In the genomic region with DNA sequence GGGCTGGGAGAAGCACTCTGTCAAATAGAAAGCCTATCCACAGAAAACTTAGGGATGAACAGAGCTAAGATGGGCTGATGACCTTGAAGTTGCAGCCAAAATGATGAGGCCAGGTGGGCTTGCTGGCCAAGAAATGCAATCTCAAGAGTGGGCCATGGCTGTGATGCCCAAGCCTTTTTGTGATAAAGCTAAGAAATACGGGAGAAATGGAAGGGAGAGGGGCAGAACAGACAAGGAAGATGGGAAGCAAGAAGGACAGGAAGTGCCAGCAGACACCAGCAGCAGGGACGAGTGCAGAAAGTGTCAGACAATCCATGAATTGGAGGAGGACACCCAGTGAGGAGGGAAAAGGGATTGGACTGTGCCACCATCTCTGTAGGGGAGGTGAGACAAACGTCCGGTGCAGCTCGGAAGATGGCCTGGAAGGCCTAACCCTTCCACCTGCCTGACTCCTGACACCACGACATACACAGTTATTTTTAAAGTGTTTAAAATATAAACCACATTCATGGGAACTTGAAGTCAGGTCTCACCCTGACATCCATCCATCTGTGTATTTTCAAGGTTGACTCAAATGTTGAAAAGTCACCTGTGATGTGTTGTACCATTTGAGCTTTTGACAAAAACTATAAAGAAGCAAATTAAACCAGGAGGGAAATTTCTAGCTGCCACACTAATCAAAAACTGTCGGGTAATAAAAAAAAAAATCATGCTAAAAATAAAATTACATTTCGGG, we compare ENCODE assay signal across 15 cellular contexts.
A peak's percentile ranks its signal among the peaks of the same experiment; 100 is the strongest.
DNase-seq lines count a peak whose midpoint lies in the region; ATAC-seq, FAIRE-seq and TF ChIP-seq lines count a peak whose summit lies in the region.
"Had no signal": no experiment of that assay in that cellular context is flagged by ENCODE, and none has a peak within 500 bp of the region (broad histone marks: within the 10 kb centered on the region; RNA-seq: fewer than 3 reads in every experiment).

No MANE protein-coding gene starts in this region.

- H3K27ac Mint-ChIP-seq in T-cell: peak overlapping the region; percentile 93 to 99
- H3K27ac Mint-ChIP-seq in stimulated activated naive B cell treated with anti-CD40 and anti-IgM and Interleukin-4, amounts not matched to agents 10 μg/mL and 1 μg/mL and 100 μg/mL, for 72 hours: peak overlapping the region; percentile 38
- H3K27ac Mint-ChIP-seq: mesothelial cell of epicardium had no signal

- H3K9me3 Mint-ChIP-seq in T-cell: peaks cover 0 to 9% (median 4%) of the 10 kb centered on the region in 3 donors
- peaks cover 6 to 9% of the 10 kb centered on the region in 2 donors for H3K9me3 Mint-ChIP-seq in stimulated activated naive B cell treated with anti-CD40 and anti-IgM and Interleukin-4, amounts not matched to agents 10 μg/mL and 1 μg/mL and 100 μg/mL, for 72 hours

- no peaks in the 10 kb centered on the region for H3K27me3 ChIP-seq in bronchial epithelial cell (ENCODE audit: control insufficient read depth, insufficient read depth, low read length)
- H3K27me3 ChIP-seq: gastrocnemius medialis, pancreas had no signal

- peak; percentile 60 for FAIRE-seq in bronchial epithelial cell (lab: Jason Lieb, UNC)
- FAIRE-seq: pancreas had no signal

- peaks cover 32% of the 10 kb centered on the region for H3K36me3 Mint-ChIP-seq in T-cell
- peaks cover 43 to 67% of the 10 kb centered on the region in 2 donors for H3K36me3 Mint-ChIP-seq in stimulated activated naive B cell treated with anti-CD40 and anti-IgM and Interleukin-4, amounts not matched to agents 10 μg/mL and 1 μg/mL and 100 μg/mL, for 72 hours

- H3K4me3 Mint-ChIP-seq in T-cell: peak overlapping the region in 2 of 3 donors; percentile 25 to 85
- H3K4me3 Mint-ChIP-seq in stimulated activated naive B cell treated with anti-CD40 and anti-IgM and Interleukin-4, amounts not matched to agents 10 μg/mL and 1 μg/mL and 100 μg/mL, for 72 hours: peak overlapping the region; percentile 3 to 5
- H3K4me3 Mint-ChIP-seq: mesothelial cell of epicardium had no signal

- no peak overlapping the region for H3K4me3 ChIP-seq in bronchial epithelial cell (ENCODE audit: low read depth, low read length)
- H3K4me3 ChIP-seq: gastrocnemius medialis, pancreas, thoracic aorta had no signal

- H3K27me3 Mint-ChIP-seq in T-cell: no peaks in the 10 kb centered on the region
- no peaks in the 10 kb centered on the region for H3K27me3 Mint-ChIP-seq in stimulated activated naive B cell treated with anti-CD40 and anti-IgM and Interleukin-4, amounts not matched to agents 10 μg/mL and 1 μg/mL and 100 μg/mL, for 72 hours

- TF ChIP-seq CTCF in bronchial epithelial cell (IDR thresholded peaks at IDR 0.05; ENCODE audit: insufficient read depth, low read length, severe bottlenecking): no peak

- no peaks in the 10 kb centered on the region for H3K36me3 ChIP-seq in bronchial epithelial cell (ENCODE audit: control insufficient read depth, insufficient read depth, low read length)
- H3K36me3 ChIP-seq: gastrocnemius medialis, pancreas, thoracic aorta had no signal

- ATAC-seq in T-cell (replicated peaks in 1 of 4) (no peak), HG02623 (IDR thresholded peaks at IDR 0.05; ENCODE audit: unreplicated experiment) (no peak)
- ATAC-seq in stimulated activated naive B cell treated with anti-CD40 and anti-IgM and Interleukin-4, amounts not matched to agents 10 μg/mL and 1 μg/mL and 100 μg/mL, for 72 hours (replicated peaks): no peak
- ATAC-seq: gastrocnemius medialis had no signal

- POLR2A ChIA-PET in T-cell (lab: Charles Lee): interaction anchor here in 1 of 2 donors (0.8 kb wide), 1 partner anchor 17 kb away, joined by 6 read pairs; no protein-coding TSS in a partner anchor

- peak; percentile 65 for DNase-seq in activated CD8-positive, alpha-beta memory T cell treated with anti-CD3 and anti-CD28 coated beads for 24 hours
- DNase-seq in activated CD8-positive, alpha-beta memory T cell treated with anti-CD3 and anti-CD28 coated beads, Interleukin-2, amount 50 U/mL, for 4 hours: no peak
- DNase-seq in T-cell (no peak), bronchial epithelial cell (ENCODE audit: low read depth) (no peak), RPMI8226 (no peak), MV-4-11 (lab: John Stamatoyannopoulos, UW) (no peak)
- no peak for DNase-seq in stimulated activated naive B cell treated with anti-CD40 and anti-IgM and Interleukin-4, amounts not matched to agents 10 μg/mL and 1 μg/mL and 100 μg/mL, for 72 hours
- DNase-seq: DMS153, gastrocnemius medialis, NCI-H1105, NCI-H345, pancreas had no signal

- CTCF ChIA-PET in T-cell (lab: Charles Lee): interaction anchor here (0.7 to 0.9 kb wide), 2 partner anchors 105 to 517 kb away, joined by 4 read pairs; no protein-coding TSS in a partner anchor

- peaks cover 93 to 100% (median 93%) of the 10 kb centered on the region in 3 donors for H3K4me1 Mint-ChIP-seq in T-cell
- peaks cover 56 to 85% of the 10 kb centered on the region in 2 donors for H3K4me1 Mint-ChIP-seq in stimulated activated naive B cell treated with anti-CD40 and anti-IgM and Interleukin-4, amounts not matched to agents 10 μg/mL and 1 μg/mL and 100 μg/mL, for 72 hours
